Comparison of ENCODE assay signal across 30 cellular contexts in genomic region chr5:107544967-107545366, GRCh38.
"Had no signal": no experiment of that assay in that cellular context is flagged by ENCODE, and none has a peak within 500 bp of the region (broad histone marks: within the 10 kb centered on the region; RNA-seq: fewer than 3 reads in every experiment).

No MANE protein-coding gene starts in this region.

- H3K27ac Mint-ChIP-seq: activated CD4-positive, alpha-beta memory T cell treated with anti-CD3 and anti-CD28 coated beads for 36 hours; activated CD4-positive, alpha-beta T cell treated with anti-CD3 and anti-CD28 coated beads, Interleukin-2, amount 10 ng/mL, durations not matched to agents 24 days and 14 days; activated naive CD4-positive, alpha-beta T cell treated with anti-CD3 and anti-CD28 coated beads, Interleukin-2, amount 50 U/mL, for 24 hours; activated naive CD8-positive, alpha-beta T cell treated with anti-CD3 and anti-CD28 coated beads, Interleukin-2, amount 50 U/mL, for 24 hours; activated T-helper 2 cell treated with anti-CD3 and anti-CD28 coated beads, Interferon-gamma antibody, Interleukin-2, Interleukin-4, amounts not matched to agents 10 μg/mL and 5 μg/mL and 100 μg/mL, durations not matched to agents 14 hours and 24 hours and 36 hours; stimulated activated memory B cell treated with anti-CD40 and anti-IgM and Interleukin-4, amounts not matched to agents 10 μg/mL and 1 μg/mL and 100 μg/mL, for 72 hours; stimulated activated naive CD8-positive, alpha-beta T cell treated with anti-CD3 and anti-CD28 coated beads, Interleukin-15, amount 100 ng/mL, for 72 hours; T-helper 17 cell had no signal

- H3K4me1 Mint-ChIP-seq: activated CD4-positive, alpha-beta T cell treated with anti-CD3 and anti-CD28 coated beads, Interleukin-2, amount 10 ng/mL, durations not matched to agents 24 days and 14 days; activated naive CD4-positive, alpha-beta T cell treated with anti-CD3 and anti-CD28 coated beads, Interleukin-2, amount 50 U/mL, for 24 hours; activated naive CD8-positive, alpha-beta T cell treated with anti-CD3 and anti-CD28 coated beads, Interleukin-2, amount 50 U/mL, for 24 hours; stimulated activated memory B cell treated with anti-CD40 and anti-IgM and Interleukin-4, amounts not matched to agents 10 μg/mL and 1 μg/mL and 100 μg/mL, for 72 hours; stimulated activated naive CD8-positive, alpha-beta T cell treated with anti-CD3 and anti-CD28 coated beads, Interleukin-15, amount 100 ng/mL, for 72 hours; T-helper 17 cell had no signal

- H3K27me3 ChIP-seq: cardiac muscle cell, heart left ventricle, suprapubic skin, tibial nerve had no signal

- H3K36me3 Mint-ChIP-seq: activated CD4-positive, alpha-beta memory T cell treated with anti-CD3 and anti-CD28 coated beads for 36 hours; activated naive CD4-positive, alpha-beta T cell treated with anti-CD3 and anti-CD28 coated beads, Interleukin-2, amount 50 U/mL, for 24 hours; stimulated activated memory B cell treated with anti-CD40 and anti-IgM and Interleukin-4, amounts not matched to agents 10 μg/mL and 1 μg/mL and 100 μg/mL, for 72 hours had no signal

- H3K9me3 ChIP-seq: heart left ventricle, psoas muscle, SK-N-SH, suprapubic skin, tibial nerve had no signal

- H3K36me3 ChIP-seq: cardiac muscle cell, heart left ventricle, suprapubic skin, tibial nerve had no signal

- H3K27ac ChIP-seq: parathyroid adenoma, psoas muscle, suprapubic skin had no signal

- H3K79me2 ChIP-seq: parathyroid adenoma had no signal

- H3K4me3 ChIP-seq: cardiac muscle cell, heart left ventricle, lung, psoas muscle, smooth muscle cell, suprapubic skin, tibial nerve had no signal

- H3K9ac ChIP-seq: parathyroid adenoma, SK-N-SH had no signal

- H3K4me2 ChIP-seq: SK-N-SH, smooth muscle cell had no signal

- H3K4me3 Mint-ChIP-seq: activated CD4-positive, alpha-beta memory T cell treated with anti-CD3 and anti-CD28 coated beads for 36 hours; activated CD4-positive, alpha-beta T cell treated with anti-CD3 and anti-CD28 coated beads, Interleukin-2, amount 10 ng/mL, durations not matched to agents 24 days and 14 days; activated naive CD4-positive, alpha-beta T cell treated with anti-CD3 and anti-CD28 coated beads, Interleukin-2, amount 50 U/mL, for 24 hours; activated naive CD8-positive, alpha-beta T cell treated with anti-CD3 and anti-CD28 coated beads, Interleukin-2, amount 50 U/mL, for 24 hours; effector memory CD8-positive, alpha-beta T cell; stimulated activated memory B cell treated with anti-CD40 and anti-IgM and Interleukin-4, amounts not matched to agents 10 μg/mL and 1 μg/mL and 100 μg/mL, for 72 hours; stimulated activated naive CD8-positive, alpha-beta T cell treated with anti-CD3 and anti-CD28 coated beads, Interleukin-15, amount 100 ng/mL, for 72 hours; T-helper 17 cell had no signal

- H2AFZ ChIP-seq: parathyroid adenoma had no signal

- ATAC-seq: activated naive CD8-positive, alpha-beta T cell treated with anti-CD3 and anti-CD28 coated beads, Interleukin-2, amount 50 U/mL, for 24 hours; effector memory CD8-positive, alpha-beta T cell; heart left ventricle; left lobe of liver; psoas muscle; stimulated activated memory B cell treated with anti-CD40 and anti-IgM and Interleukin-4, amounts not matched to agents 10 μg/mL and 1 μg/mL and 100 μg/mL, for 72 hours; stimulated activated naive CD8-positive, alpha-beta T cell treated with anti-CD3 and anti-CD28 coated beads, Interleukin-15, amount 100 ng/mL, for 72 hours; T-helper 17 cell had no signal

- DNase-seq: activated CD4-positive, alpha-beta memory T cell treated with anti-CD3 and anti-CD28 coated beads for 36 hours; activated CD4-positive, alpha-beta T cell treated with anti-CD3 and anti-CD28 coated beads, Interleukin-2, amount 10 ng/mL, durations not matched to agents 24 days and 14 days; activated CD4-positive, CD25-positive, alpha-beta regulatory T cell treated with anti-CD3 and anti-CD28 coated beads, Interleukin-2, amount 50 U/mL, for 72 hours; activated naive CD8-positive, alpha-beta T cell treated with anti-CD3 and anti-CD28 coated beads, Interleukin-2, amount 50 U/mL, for 24 hours; activated T-cell treated with anti-CD3 and anti-CD28 coated beads, Interleukin-2, amount 50 U/mL, for 48 hours; cortex of kidney; effector memory CD8-positive, alpha-beta T cell; erythroblast; heart left ventricle; kidney glomerular epithelial cell; nucleus accumbens; psoas muscle; SK-N-SH; stimulated activated CD4-positive, alpha-beta T cell treated with anti-CD3 and anti-CD28 coated beads, Interleukin-1b, Interleukin-23, amount 100 ng/mL, for 48 hours; stimulated activated CD4-positive, alpha-beta T cell treated with anti-CD3 and anti-CD28 coated beads, Interleukin-4, amount 100 ng/mL, for 4 hours; stimulated activated CD8-positive, alpha-beta memory T cell treated with anti-CD3 and anti-CD28 coated beads, Interleukin-4, amount 100 ng/mL, for 48 hours; stimulated activated naive CD8-positive, alpha-beta T cell treated with anti-CD3 and anti-CD28 coated beads, Interleukin-15, amount 100 ng/mL, for 72 hours; SW 1271; T-helper 17 cell; T1000 had no signal

- H3K9me3 Mint-ChIP-seq: activated CD4-positive, alpha-beta memory T cell treated with anti-CD3 and anti-CD28 coated beads for 36 hours; activated CD4-positive, alpha-beta T cell treated with anti-CD3 and anti-CD28 coated beads, Interleukin-2, amount 10 ng/mL, durations not matched to agents 24 days and 14 days; activated naive CD4-positive, alpha-beta T cell treated with anti-CD3 and anti-CD28 coated beads, Interleukin-2, amount 50 U/mL, for 24 hours; activated naive CD8-positive, alpha-beta T cell treated with anti-CD3 and anti-CD28 coated beads, Interleukin-2, amount 50 U/mL, for 24 hours; activated T-helper 2 cell treated with anti-CD3 and anti-CD28 coated beads, Interferon-gamma antibody, Interleukin-2, Interleukin-4, amounts not matched to agents 10 μg/mL and 5 μg/mL and 100 μg/mL, durations not matched to agents 14 hours and 24 hours and 36 hours; effector memory CD8-positive, alpha-beta T cell; stimulated activated memory B cell treated with anti-CD40 and anti-IgM and Interleukin-4, amounts not matched to agents 10 μg/mL and 1 μg/mL and 100 μg/mL, for 72 hours; stimulated activated naive CD8-positive, alpha-beta T cell treated with anti-CD3 and anti-CD28 coated beads, Interleukin-15, amount 100 ng/mL, for 72 hours had no signal

- H3K4me1 ChIP-seq: parathyroid adenoma had no signal

- H3K27me3 Mint-ChIP-seq: activated CD4-positive, alpha-beta memory T cell treated with anti-CD3 and anti-CD28 coated beads for 36 hours; activated naive CD4-positive, alpha-beta T cell treated with anti-CD3 and anti-CD28 coated beads, Interleukin-2, amount 50 U/mL, for 24 hours; activated naive CD8-positive, alpha-beta T cell treated with anti-CD3 and anti-CD28 coated beads, Interleukin-2, amount 50 U/mL, for 24 hours; effector memory CD8-positive, alpha-beta T cell; stimulated activated memory B cell treated with anti-CD40 and anti-IgM and Interleukin-4, amounts not matched to agents 10 μg/mL and 1 μg/mL and 100 μg/mL, for 72 hours; stimulated activated naive CD8-positive, alpha-beta T cell treated with anti-CD3 and anti-CD28 coated beads, Interleukin-15, amount 100 ng/mL, for 72 hours; T-helper 17 cell had no signal
